In the genomic region with DNA sequence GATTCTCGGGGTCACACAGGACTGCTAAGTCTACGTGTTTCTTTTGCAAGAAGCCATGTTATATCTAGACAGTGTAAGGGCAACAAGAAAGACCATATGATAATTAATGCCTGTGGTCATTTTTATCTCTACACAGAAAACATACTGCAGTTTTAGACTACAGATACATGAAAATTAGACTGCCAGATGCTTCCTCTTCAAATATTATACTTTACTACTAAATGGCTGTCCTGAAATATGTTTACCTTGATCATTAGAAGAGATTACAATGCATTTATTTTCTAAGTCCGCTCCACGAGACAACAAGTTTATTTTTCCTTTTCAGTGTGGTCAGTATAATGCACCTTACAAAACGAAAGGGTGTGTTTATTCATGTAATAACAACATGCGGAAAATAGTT, we compare ENCODE assay signal across 20 cellular contexts.
DNase-seq lines count a peak whose midpoint lies in the region; ATAC-seq and TF ChIP-seq lines count a peak whose summit lies in the region.
"Had no signal": no experiment of that assay in that cellular context is flagged by ENCODE, and none has a peak within 500 bp of the region (broad histone marks: within the 10 kb centered on the region; RNA-seq: fewer than 3 reads in every experiment).

No MANE protein-coding gene starts in this region.

- ATAC-seq in SK-N-SH treated with all-trans-retinoic acid at 6 μM for 48 hours (peak; percentile 48), GM18873 (IDR thresholded peaks at IDR 0.05; ENCODE audit: low FRiP score, unreplicated experiment) (no peak)
- no peak for ATAC-seq in CD4-positive, alpha-beta T cell (ENCODE audit: poor library complexity)
- ATAC-seq: K562, T-cell had no signal

- DNase-seq in DMS53 (lab: John Stamatoyannopoulos, UW) (peak; percentile 26), DMS53 treated with DMSO at 0.1 percent for 48 hours (lab: John Stamatoyannopoulos, UW; ENCODE audit: unreplicated experiment) (no peak), NCI-H460 (ENCODE audit: extremely low read depth, low read depth) (peak; percentile 18), type B pancreatic cell (ENCODE audit: extremely low spot score, unreplicated experiment) (no peak)
- DNase-seq in CD4-positive, alpha-beta T cell: no peak
- DNase-seq: Calu3, H7, MV-4-11, NCI-H1105, NCI-H1436 treated with DMSO at 0.1 percent for 48 hours, NCI-H226, NCI-H524 treated with DMSO at 0.1 percent for 48 hours, T-cell had no signal

- H3K27me3 Mint-ChIP-seq in type B pancreatic cell: no peaks in the 10 kb centered on the region
- no peaks in the 10 kb centered on the region for H3K27me3 Mint-ChIP-seq in CD4-positive, alpha-beta T cell
- H3K27me3 Mint-ChIP-seq: B cell, T-cell had no signal

- peak overlapping the region; percentile 45 for H3K4me3 Mint-ChIP-seq in type B pancreatic cell
- no peak overlapping the region for H3K4me3 Mint-ChIP-seq in CD4-positive, alpha-beta T cell
- H3K4me3 Mint-ChIP-seq: B cell, CD14-positive monocyte, T-cell had no signal

- CTCF ChIA-PET in CD4-positive, alpha-beta T cell (lab: Charles Lee): no interaction called here

- no peaks in the 10 kb centered on the region for H3K36me3 Mint-ChIP-seq in type B pancreatic cell
- H3K36me3 Mint-ChIP-seq in CD4-positive, alpha-beta T cell (ENCODE audit: low read depth): peaks cover 4% of the 10 kb centered on the region

- H3K9me3 Mint-ChIP-seq in type B pancreatic cell: no peaks in the 10 kb centered on the region
- no peaks in the 10 kb centered on the region for H3K9me3 Mint-ChIP-seq in CD4-positive, alpha-beta T cell
- H3K9me3 Mint-ChIP-seq: T-cell had no signal

- POLR2A ChIA-PET in CD4-positive, alpha-beta T cell (lab: Charles Lee): no interaction called here

- intact Hi-C loops in CD4-positive, alpha-beta T cell (cut with DNase I, micrococcal nuclease): no loop called here

- H3K4me1 Mint-ChIP-seq in type B pancreatic cell (ENCODE audit: unreplicated experiment): peaks cover 33% of the 10 kb centered on the region
- no peaks in the 10 kb centered on the region for H3K4me1 Mint-ChIP-seq in CD4-positive, alpha-beta T cell (ENCODE audit: low read depth)
- H3K4me1 Mint-ChIP-seq: B cell, CD14-positive monocyte, T-cell had no signal

- no peak overlapping the region for H3K27ac Mint-ChIP-seq in type B pancreatic cell
- no peak overlapping the region for H3K27ac Mint-ChIP-seq in CD4-positive, alpha-beta T cell
- H3K27ac Mint-ChIP-seq: B cell, CD14-positive monocyte, T-cell had no signal

- H3K9me3 ChIP-seq in CD4-positive, alpha-beta T cell (ENCODE audit: control insufficient read depth, low read length): no peaks in the 10 kb centered on the region
- H3K9me3 ChIP-seq: SJCRH30 had no signal

- H3K27me3 ChIP-seq in CD4-positive, alpha-beta T cell (ENCODE audit: control insufficient read depth, insufficient read depth, low read length): no peaks in the 10 kb centered on the region
- H3K27me3 ChIP-seq: SJCRH30 had no signal

- H3K27ac ChIP-seq in CD4-positive, alpha-beta T cell (ENCODE audit: low read depth, low read length): no peak overlapping the region
- H3K27ac ChIP-seq: 22Rv1, SJCRH30 had no signal

- TF ChIP-seq CTCF in type B pancreatic cell (conservative IDR thresholded peaks at IDR 0.05): no peak
- no peak for TF ChIP-seq CTCF in CD4-positive, alpha-beta T cell (IDR thresholded peaks at IDR 0.05)

TF ChIP-seq in SK-N-SH treated with all-trans-retinoic acid at 6 μM for 48 hours, 23 proteins besides CTCF, POLR2A, EP300 and RAD21:
- 0 out of 2 replicates have a peak, but pooled peaks have one; percentile 31 for TF ChIP-seq ESRRG (CRISPR knock-in tag; IDR thresholded peaks at IDR 0.05)
- TF ChIP-seq, protein P1, sequence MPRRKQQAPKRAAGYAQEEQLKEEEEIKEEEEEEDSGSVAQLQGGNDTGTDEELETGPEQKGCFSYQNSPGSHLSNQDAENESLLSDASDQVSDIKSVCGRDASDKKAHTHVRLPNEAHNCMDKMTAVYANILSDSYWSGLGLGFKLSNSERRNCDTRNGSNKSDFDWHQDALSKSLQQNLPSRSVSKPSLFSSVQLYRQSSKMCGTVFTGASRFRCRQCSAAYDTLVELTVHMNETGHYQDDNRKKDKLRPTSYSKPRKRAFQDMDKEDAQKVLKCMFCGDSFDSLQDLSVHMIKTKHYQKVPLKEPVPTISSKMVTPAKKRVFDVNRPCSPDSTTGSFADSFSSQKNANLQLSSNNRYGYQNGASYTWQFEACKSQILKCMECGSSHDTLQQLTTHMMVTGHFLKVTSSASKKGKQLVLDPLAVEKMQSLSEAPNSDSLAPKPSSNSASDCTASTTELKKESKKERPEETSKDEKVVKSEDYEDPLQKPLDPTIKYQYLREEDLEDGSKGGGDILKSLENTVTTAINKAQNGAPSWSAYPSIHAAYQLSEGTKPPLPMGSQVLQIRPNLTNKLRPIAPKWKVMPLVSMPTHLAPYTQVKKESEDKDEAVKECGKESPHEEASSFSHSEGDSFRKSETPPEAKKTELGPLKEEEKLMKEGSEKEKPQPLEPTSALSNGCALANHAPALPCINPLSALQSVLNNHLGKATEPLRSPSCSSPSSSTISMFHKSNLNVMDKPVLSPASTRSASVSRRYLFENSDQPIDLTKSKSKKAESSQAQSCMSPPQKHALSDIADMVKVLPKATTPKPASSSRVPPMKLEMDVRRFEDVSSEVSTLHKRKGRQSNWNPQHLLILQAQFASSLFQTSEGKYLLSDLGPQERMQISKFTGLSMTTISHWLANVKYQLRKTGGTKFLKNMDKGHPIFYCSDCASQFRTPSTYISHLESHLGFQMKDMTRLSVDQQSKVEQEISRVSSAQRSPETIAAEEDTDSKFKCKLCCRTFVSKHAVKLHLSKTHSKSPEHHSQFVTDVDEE (CRISPR knock-in tag; IDR thresholded peaks at IDR 0.05): peak; percentile 74
- 0 out of 2 replicates have a peak, but pooled peaks have one; percentile 49 for TF ChIP-seq PPARA (CRISPR knock-in tag; IDR thresholded peaks at IDR 0.05; ENCODE audit: borderline replicate concordance)
- 0 out of 2 replicates have a peak, but pooled peaks have one; percentile 14 for TF ChIP-seq ZNF8 (CRISPR knock-in tag; IDR thresholded peaks at IDR 0.05)
- TF ChIP-seq BACH2 (CRISPR knock-in tag; IDR thresholded peaks at IDR 0.05; ENCODE audit: borderline replicate concordance): 0 out of 2 replicates have a peak, but pooled peaks have one; percentile 31
- peak; percentile 91 for TF ChIP-seq TCF4 (CRISPR knock-in tag; IDR thresholded peaks at IDR 0.05; ENCODE audit: borderline replicate concordance)
- TF ChIP-seq, protein P2, sequence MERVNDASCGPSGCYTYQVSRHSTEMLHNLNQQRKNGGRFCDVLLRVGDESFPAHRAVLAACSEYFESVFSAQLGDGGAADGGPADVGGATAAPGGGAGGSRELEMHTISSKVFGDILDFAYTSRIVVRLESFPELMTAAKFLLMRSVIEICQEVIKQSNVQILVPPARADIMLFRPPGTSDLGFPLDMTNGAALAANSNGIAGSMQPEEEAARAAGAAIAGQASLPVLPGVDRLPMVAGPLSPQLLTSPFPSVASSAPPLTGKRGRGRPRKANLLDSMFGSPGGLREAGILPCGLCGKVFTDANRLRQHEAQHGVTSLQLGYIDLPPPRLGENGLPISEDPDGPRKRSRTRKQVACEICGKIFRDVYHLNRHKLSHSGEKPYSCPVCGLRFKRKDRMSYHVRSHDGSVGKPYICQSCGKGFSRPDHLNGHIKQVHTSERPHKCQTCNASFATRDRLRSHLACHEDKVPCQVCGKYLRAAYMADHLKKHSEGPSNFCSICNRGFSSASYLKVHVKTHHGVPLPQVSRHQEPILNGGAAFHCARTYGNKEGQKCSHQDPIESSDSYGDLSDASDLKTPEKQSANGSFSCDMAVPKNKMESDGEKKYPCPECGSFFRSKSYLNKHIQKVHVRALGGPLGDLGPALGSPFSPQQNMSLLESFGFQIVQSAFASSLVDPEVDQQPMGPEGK (CRISPR knock-in tag; IDR thresholded peaks at IDR 0.05; ENCODE audit: borderline replicate concordance): no peak
- no peak for TF ChIP-seq GLIS3 (CRISPR knock-in tag; IDR thresholded peaks at IDR 0.05)

Comparison
In these comparisons a context has a peak if more than half of its experiments do, and no peak if none do; other contexts are left out.
1. DNase-seq: peak in DMS53 (single experiment) and NCI-H460 (single experiment); none in DMS53 treated with DMSO at 0.1 percent for 48 hours (single experiment), type B pancreatic cell (single experiment) and CD4-positive, alpha-beta T cell (0 of 10).